18 cellular contexts compared by ENCODE assay signal in genomic region chr5:55847837-55848236, GRCh38. TPM values are rescaled to one million over a fixed set of nuclear protein-coding genes. Genes with fewer than 3 reads are reported as not detected.
DNase-seq lines count a peak whose midpoint lies in the region; ATAC-seq and TF ChIP-seq lines count a peak whose summit lies in the region.
"Had no signal": no experiment of that assay in that cellular context is flagged by ENCODE, and none has a peak within 500 bp of the region (broad histone marks: within the 10 kb centered on the region; RNA-seq: fewer than 3 reads in every experiment).

No MANE protein-coding gene starts in this region.

- no peak overlapping the region for H3K4me3 Mint-ChIP-seq in MCF 10A (ENCODE audit: unreplicated experiment)
- no peak overlapping the region for H3K4me3 Mint-ChIP-seq in activated CD8-positive, alpha-beta T cell treated with anti-CD3 and anti-CD28 coated beads for 36 hours
- H3K4me3 Mint-ChIP-seq in mesothelial cell of epicardium: no peak overlapping the region
- H3K4me3 Mint-ChIP-seq: GM23338 had no signal

- no peak for TF ChIP-seq POLR2A in breast epithelium (IDR thresholded peaks at IDR 0.05)

- TF ChIP-seq CTCF in MCF 10A (IDR thresholded peaks at IDR 0.05; ENCODE audit: unreplicated experiment) (no peak), breast epithelium (IDR thresholded peaks at IDR 0.05) (no peak), fibroblast of lung (conservative IDR thresholded peaks at IDR 0.05 in 1 of 2, IDR thresholded peaks at IDR 0.05 in 1 of 2; ENCODE audit: low read depth in 1 of 2, low read length in 2 of 2) (no peak), omental fat pad (IDR thresholded peaks at IDR 0.05) (no peak), mesothelial cell of epicardium (IDR thresholded peaks at IDR 0.05; ENCODE audit: unreplicated experiment) (no peak)
- TF ChIP-seq CTCF in activated CD8-positive, alpha-beta T cell treated with anti-CD3 and anti-CD28 coated beads for 36 hours (IDR thresholded peaks at IDR 0.05): no peak

- intact Hi-C loops in MCF 10A (cut with micrococcal nuclease) (no loop called here), breast epithelium (cut with DNase I; ENCODE audit: low total_unique reads) (no loop called here)
- intact Hi-C loops in activated CD8-positive, alpha-beta T cell treated with anti-CD3 and anti-CD28 coated beads for 36 hours (cut with micrococcal nuclease): no loop called here

- H3K9me3 Mint-ChIP-seq in MCF 10A (ENCODE audit: unreplicated experiment): no peaks in the 10 kb centered on the region
- peaks cover 1% of the 10 kb centered on the region for H3K9me3 Mint-ChIP-seq in activated CD8-positive, alpha-beta T cell treated with anti-CD3 and anti-CD28 coated beads for 36 hours
- H3K9me3 Mint-ChIP-seq in mesothelial cell of epicardium: peaks cover 25% of the 10 kb centered on the region

- no peak overlapping the region for H3K4me2 ChIP-seq in fibroblast of lung (ENCODE audit: extremely low read depth, insufficient read depth, low read length)
- H3K4me2 ChIP-seq: GM23338, KMS-11 had no signal

- no peak overlapping the region for H2AFZ ChIP-seq in fibroblast of lung (ENCODE audit: low read length)
- H2AFZ ChIP-seq: GM23338 had no signal

- no TSS peak for BruUV-seq in MCF 10A (replicated peaks; lab: Mats Ljungman, UMichigan)

- H3K4me3 ChIP-seq in breast epithelium: no peak overlapping the region
- no peak overlapping the region for H3K4me3 ChIP-seq in fibroblast of lung (replicated peaks in 1 of 4; ENCODE audit: control extremely low read depth in 1 of 4, insufficient read depth in 1 of 4, low read depth in 3 of 4, low read length in 4 of 4)
- H3K4me3 ChIP-seq: GM23338 had no signal

- no peaks in the 10 kb centered on the region for H4K20me1 ChIP-seq in fibroblast of lung (ENCODE audit: control insufficient read depth, extremely low read depth, insufficient read depth, low read length)

- POLR2A ChIA-PET in MCF 10A (lab: Yijun Ruan, JAX): no interaction called here
- POLR2A ChIA-PET in activated CD8-positive, alpha-beta T cell treated with anti-CD3 and anti-CD28 coated beads for 36 hours (lab: Charles Lee): no interaction called here

- H3K36me3 ChIP-seq in breast epithelium (no peaks in the 10 kb centered on the region), fibroblast of lung (ENCODE audit: control insufficient read depth, insufficient read depth, low read length) (no peaks in the 10 kb centered on the region)

- H3K27ac Mint-ChIP-seq in MCF 10A (ENCODE audit: low read depth, unreplicated experiment) (peak overlapping the region; percentile 35), mesothelial cell of epicardium (no peak overlapping the region)
- H3K27ac Mint-ChIP-seq in activated CD8-positive, alpha-beta T cell treated with anti-CD3 and anti-CD28 coated beads for 36 hours: no peak overlapping the region
- H3K27ac Mint-ChIP-seq: GM23338 had no signal

- H3K4me1 Mint-ChIP-seq in MCF 10A (ENCODE audit: insufficient read depth, unreplicated experiment) (peaks cover 27% of the 10 kb centered on the region), mesothelial cell of epicardium (no peaks in the 10 kb centered on the region)
- H3K4me1 Mint-ChIP-seq in activated CD8-positive, alpha-beta T cell treated with anti-CD3 and anti-CD28 coated beads for 36 hours (ENCODE audit: low read depth): peaks cover 5% of the 10 kb centered on the region
- H3K4me1 Mint-ChIP-seq: GM23338 had no signal

- no peak overlapping the region for H3K9ac ChIP-seq in fibroblast of lung (ENCODE audit: insufficient read depth, low read length)
- H3K9ac ChIP-seq: KMS-11 had no signal

- no peaks in the 10 kb centered on the region for H3K27me3 ChIP-seq in breast epithelium
- no peaks in the 10 kb centered on the region for H3K27me3 ChIP-seq in fibroblast of lung (ENCODE audit: control insufficient read depth, insufficient read depth, low read length)

- no peak for ATAC-seq in omental fat pad (ENCODE audit: low FRiP score)
- no peak for ATAC-seq in activated CD8-positive, alpha-beta T cell treated with anti-CD3 and anti-CD28 coated beads for 36 hours
- no peak for ATAC-seq in HG03520 (IDR thresholded peaks at IDR 0.05; ENCODE audit: unreplicated experiment)
- ATAC-seq: GM23338, HepG2 had no signal

- H3K79me2 ChIP-seq in fibroblast of lung (ENCODE audit: control insufficient read depth, insufficient read depth, low read length): no peaks in the 10 kb centered on the region

- CTCF ChIA-PET in MCF 10A (lab: Yijun Ruan, JAX): no interaction called here
- CTCF ChIA-PET in activated CD8-positive, alpha-beta T cell treated with anti-CD3 and anti-CD28 coated beads for 36 hours (lab: Charles Lee): no interaction called here

- no peaks in the 10 kb centered on the region for H3K4me1 ChIP-seq in breast epithelium
- H3K4me1 ChIP-seq in fibroblast of lung (ENCODE audit: control insufficient read depth, extremely low read depth, insufficient read depth, low read length): peaks cover 9% of the 10 kb centered on the region

- DNase-seq in MCF 10A (ENCODE audit: unreplicated experiment): peak; percentile 64
- no peak for DNase-seq in breast epithelium (ENCODE audit: low spot score in 2 of 2)
- peak; percentile 67 for DNase-seq in amniotic epithelial cell (ENCODE audit: low read depth)
- DNase-seq in fibroblast of lung (ENCODE audit: low read depth in 2 of 2): peak; percentile 15 to 74
- DNase-seq in omental fat pad (ENCODE audit: low spot score): no peak
- no peak for DNase-seq in activated CD8-positive, alpha-beta T cell treated with anti-CD3 and anti-CD28 coated beads for 36 hours
- no peak for DNase-seq in mesothelial cell of epicardium (ENCODE audit: low spot score in 2 of 2, unreplicated experiment in 2 of 2)
- DNase-seq: C1 segment of cervical spinal cord, DND-41, MM.1S, NCI-H1105 treated with DMSO at 0.1 percent for 48 hours, NCI-H1694 treated with DMSO at 0.1 percent for 48 hours, NCI-H526 treated with DMSO at 0.1 percent for 48 hours, SIG-M5 had no signal

- H3K27ac ChIP-seq in breast epithelium (no peak overlapping the region), fibroblast of lung (ENCODE audit: insufficient read depth, low read length) (no peak overlapping the region)
- H3K27ac ChIP-seq: KMS-11 had no signal

- no peaks in the 10 kb centered on the region for H3K36me3 Mint-ChIP-seq in MCF 10A (ENCODE audit: insufficient read depth, unreplicated experiment)
- no peaks in the 10 kb centered on the region for H3K36me3 Mint-ChIP-seq in activated CD8-positive, alpha-beta T cell treated with anti-CD3 and anti-CD28 coated beads for 36 hours (ENCODE audit: low read depth)
- H3K36me3 Mint-ChIP-seq in mesothelial cell of epicardium: no peaks in the 10 kb centered on the region

- H3K27me3 Mint-ChIP-seq in MCF 10A (ENCODE audit: insufficient read depth, unreplicated experiment) (no peaks in the 10 kb centered on the region), mesothelial cell of epicardium (ENCODE audit: low read depth) (no peaks in the 10 kb centered on the region)
- H3K27me3 Mint-ChIP-seq in activated CD8-positive, alpha-beta T cell treated with anti-CD3 and anti-CD28 coated beads for 36 hours: peaks cover 6% of the 10 kb centered on the region

- H3K9me3 ChIP-seq in breast epithelium: peaks cover 0 to 10% of the 10 kb centered on the region in 2 donors
- no peaks in the 10 kb centered on the region for H3K9me3 ChIP-seq in fibroblast of lung (ENCODE audit: control insufficient read depth, insufficient read depth, low read depth, low read length)

RNA-seq across cellular contexts. Expression of gene IL31RA, which starts 3.3 kb away (rescaled TPM):
- 5.8 and 6.4 TPM in 2 replicates for total RNA-seq in MCF 10A (2022)
- not detected for total RNA-seq in breast epithelium
- 2.1 and 2.6 TPM in 2 replicates for total RNA-seq in fibroblast of lung
- 0.28 and 2.2 TPM in 2 replicates for polyA plus RNA-seq in fibroblast of lung
- 0.21 and 1.5 TPM in 2 replicates for polyA plus RNA-seq in fibroblast of lung (2012)
- polyA minus RNA-seq in fibroblast of lung (ENCODE audit: low replicate concordance): 0.37 TPM in 1 of 2 replicates, not detected in the other
- total RNA-seq in omental fat pad: not detected
- not detected for total RNA-seq in activated CD8-positive, alpha-beta T cell treated with anti-CD3 and anti-CD28 coated beads for 36 hours
- not detected in 3 replicates for total RNA-seq in mesothelial cell of epicardium
- total RNA-seq: GM23338, HepG2 had no signal
- polyA plus RNA-seq: GM23338, HepG2 had no signal

Comparison
In these comparisons a context has a peak if more than half of its experiments do, and no peak if none do; other contexts are left out.
1. DNase-seq: peak in MCF 10A (single experiment), amniotic epithelial cell (single experiment) and fibroblast of lung (2 of 2); none in breast epithelium (0 of 2), omental fat pad (single experiment), activated CD8-positive, alpha-beta T cell treated with anti-CD3 and anti-CD28 coated beads for 36 hours (single experiment) and mesothelial cell of epicardium (0 of 2).